In genomic region chr18:57910817-57911216, GRCh38 we compare ENCODE assay signal across 10 cellular contexts.
DNase-seq lines count a peak whose midpoint lies in the region; ATAC-seq, FAIRE-seq and TF ChIP-seq lines count a peak whose summit lies in the region.
"Had no signal": no experiment of that assay in that cellular context is flagged by ENCODE, and none has a peak within 500 bp of the region (broad histone marks: within the 10 kb centered on the region; RNA-seq: fewer than 3 reads in every experiment).

No MANE protein-coding gene starts in this region.

- H3K4me1 ChIP-seq in cardiac muscle cell (ENCODE audit: low read depth): no peaks in the 10 kb centered on the region
- H3K4me1 ChIP-seq in right atrium auricular region: peaks cover 0 to 1% of the 10 kb centered on the region in 2 donors
- peaks cover 4% of the 10 kb centered on the region for H3K4me1 ChIP-seq in OCI-LY3 (ENCODE audit: low read length)
- H3K4me1 ChIP-seq in upper lobe of right lung: no peaks in the 10 kb centered on the region
- H3K4me1 ChIP-seq in small intestine (ENCODE audit: control insufficient read depth in 2 of 2, insufficient read depth in 1 of 2, low read depth in 1 of 2, low read length in 1 of 2): peaks cover 0 to under 1% of the 10 kb centered on the region in 2 donors
- H3K4me1 ChIP-seq in ovary (ENCODE audit: insufficient read depth): peaks cover under 1% of the 10 kb centered on the region
- H3K4me1 ChIP-seq: left ventricle myocardium inferior had no signal

- no peaks in the 10 kb centered on the region for H3K79me2 ChIP-seq in OCI-LY3 (ENCODE audit: low read length)

- H3K27ac ChIP-seq in cardiac muscle cell (no peak overlapping the region), right atrium auricular region (no peak overlapping the region), OCI-LY3 (ENCODE audit: low read length) (no peak overlapping the region), upper lobe of right lung (no peak overlapping the region), small intestine (ENCODE audit: low read depth in 1 of 2, low read length in 1 of 2) (no peak overlapping the region), ovary (no peak overlapping the region)
- H3K27ac ChIP-seq: left ventricle myocardium inferior had no signal

- no peak for FAIRE-seq in small intestine (lab: Jason Lieb, UNC)

- H3K36me3 ChIP-seq in cardiac muscle cell: no peaks in the 10 kb centered on the region
- H3K36me3 ChIP-seq in right atrium auricular region: no peaks in the 10 kb centered on the region
- no peaks in the 10 kb centered on the region for H3K36me3 ChIP-seq in OCI-LY3 (replicated peaks; ENCODE audit: low read depth, low read length)
- H3K36me3 ChIP-seq in upper lobe of right lung: no peaks in the 10 kb centered on the region
- H3K36me3 ChIP-seq in small intestine (ENCODE audit: control insufficient read depth in 2 of 2, insufficient read depth in 2 of 2, low read length in 2 of 2): no peaks in the 10 kb centered on the region
- no peaks in the 10 kb centered on the region for H3K36me3 ChIP-seq in ovary
- H3K36me3 ChIP-seq: left ventricle myocardium inferior had no signal

- no peak for DNase-seq in cardiac muscle cell (ENCODE audit: low read depth in 1 of 2, low spot score in 1 of 2)
- no peak for DNase-seq in right atrium auricular region (ENCODE audit: low spot score)
- no peak for DNase-seq in epithelial cell of esophagus (ENCODE audit: low read depth)
- no peak for DNase-seq in upper lobe of right lung
- no peak for DNase-seq in COLO668 (lab: John Stamatoyannopoulos, UW; ENCODE audit: unreplicated experiment)
- DNase-seq in small intestine: no peak
- DNase-seq in ovary: no peak
- DNase-seq: CD8-positive, alpha-beta memory T cell; left ventricle myocardium inferior had no signal

- no peak overlapping the region for H3K4me3 ChIP-seq in cardiac muscle cell
- H3K4me3 ChIP-seq in right atrium auricular region: no peak overlapping the region
- H3K4me3 ChIP-seq in OCI-LY3 (ENCODE audit: low read length): no peak overlapping the region
- H3K4me3 ChIP-seq in epithelial cell of esophagus (ENCODE audit: low read length): no peak overlapping the region
- H3K4me3 ChIP-seq in upper lobe of right lung: no peak overlapping the region
- H3K4me3 ChIP-seq in small intestine (ENCODE audit: low read depth in 1 of 2, low read length in 2 of 2): no peak overlapping the region
- H3K4me3 ChIP-seq in ovary: no peak overlapping the region
- H3K4me3 ChIP-seq: left ventricle myocardium inferior had no signal

- H3K4me2 ChIP-seq in OCI-LY3 (ENCODE audit: low read length): no peak overlapping the region

- no peaks in the 10 kb centered on the region for H3K27me3 ChIP-seq in cardiac muscle cell
- H3K27me3 ChIP-seq in right atrium auricular region: no peaks in the 10 kb centered on the region
- H3K27me3 ChIP-seq in OCI-LY3 (ENCODE audit: low read depth, low read length): peaks cover 27% of the 10 kb centered on the region
- H3K27me3 ChIP-seq in upper lobe of right lung: no peaks in the 10 kb centered on the region
- no peaks in the 10 kb centered on the region for H3K27me3 ChIP-seq in small intestine (ENCODE audit: control insufficient read depth in 2 of 2, insufficient read depth in 2 of 2, low read length in 2 of 2)
- H3K27me3 ChIP-seq in ovary: no peaks in the 10 kb centered on the region

- no peak for TF ChIP-seq POLR2A in ovary (IDR thresholded peaks at IDR 0.05)

- intact Hi-C loops in upper lobe of right lung (cut with DNase I) (no loop called here), ovary (cut with DNase I) (no loop called here)

- 82 to 86% (median 84%) methylated on average over 7 of the region's 7 CpGs for WGBS in small intestine, 3 donors
- 77 to 80% (median 78%) methylated on average over 7 of the region's 7 CpGs for WGBS in ovary, 3 donors

- no peaks in the 10 kb centered on the region for H4K20me1 ChIP-seq in OCI-LY3 (ENCODE audit: insufficient read depth, low read length)

- TF ChIP-seq CTCF in cardiac muscle cell (IDR thresholded peaks at IDR 0.05; ENCODE audit: low read depth, low read length): peak; percentile 40
- TF ChIP-seq CTCF in right atrium auricular region (IDR thresholded peaks at IDR 0.05): no peak
- TF ChIP-seq CTCF in OCI-LY3 (IDR thresholded peaks at IDR 0.05; ENCODE audit: low read depth, low read length): peak; percentile 89
- peak; percentile 36 for TF ChIP-seq CTCF in epithelial cell of esophagus (IDR thresholded peaks at IDR 0.05; ENCODE audit: insufficient read depth, low read depth, low read length, missing control alignments)
- peak; percentile 12 for TF ChIP-seq CTCF in upper lobe of right lung (IDR thresholded peaks at IDR 0.05)
- TF ChIP-seq CTCF in ovary (IDR thresholded peaks at IDR 0.05): no peak

- no peak overlapping the region for H3K9ac ChIP-seq in OCI-LY3 (ENCODE audit: low read length)

- TF ChIP-seq EP300 in ovary (IDR thresholded peaks at IDR 0.05): no peak

- ATAC-seq in upper lobe of right lung: peak; percentile 26

- H2AFZ ChIP-seq in OCI-LY3 (ENCODE audit: low read depth, low read length): 0 out of 2 replicates have a peak overlapping the region, but pooled peaks have one; percentile 18

- H3K9me3 ChIP-seq in cardiac muscle cell (ENCODE audit: low read depth) (no peaks in the 10 kb centered on the region), right atrium auricular region (no peaks in the 10 kb centered on the region), OCI-LY3 (ENCODE audit: insufficient read depth, low read length) (no peaks in the 10 kb centered on the region), upper lobe of right lung (no peaks in the 10 kb centered on the region), small intestine (ENCODE audit: control insufficient read depth, low read depth) (no peaks in the 10 kb centered on the region), ovary (no peaks in the 10 kb centered on the region)
- H3K9me3 ChIP-seq: left ventricle myocardium inferior had no signal

Comparison
In these comparisons a context has a peak if more than half of its experiments do, and no peak if none do; other contexts are left out.
1. CTCF ChIP-seq: peak in cardiac muscle cell (single experiment), OCI-LY3 (single experiment), epithelial cell of esophagus (single experiment) and upper lobe of right lung (single experiment); none in right atrium auricular region (0 of 2) and ovary (0 of 3).